In genomic region chr16:11743308-11744074, GRCh38 we compare ENCODE assay signal across 8 cellular contexts. TPM values are rescaled to one million over a fixed set of nuclear protein-coding genes. Genes with fewer than 3 reads are reported as not detected.
DNase-seq lines count a peak whose midpoint lies in the region; ATAC-seq and TF ChIP-seq lines count a peak whose summit lies in the region.

No MANE protein-coding gene starts in this region.

- H3K4me3 Mint-ChIP-seq in CD4-positive, alpha-beta T cell = peak overlapping the region; percentile 95
- peak overlapping the region; percentile 90 for H3K4me3 Mint-ChIP-seq in type B pancreatic cell

- CTCF ChIA-PET in CD4-positive, alpha-beta T cell (lab: Charles Lee) = interaction anchor here (1.3 to 2.7 kb wide), 2 partner anchors 47 to 53 kb away, joined by 3 to 26 read pairs; partner anchors contain the start of gene ZC3H7A
- CTCF ChIA-PET in HEK293T (lab: Yijun Ruan, JAX) = interaction anchor here (0.6 to 1.2 kb wide), 4 partner anchors 11 to 352 kb away, joined by 3 to 11 read pairs (median 4); partner anchors contain the start of gene ZC3H7A

- no peaks in the 10 kb centered on the region for H3K36me3 ChIP-seq in mucosa of rectum (ENCODE audit: control insufficient read depth in 2 of 2, insufficient read depth in 2 of 2, low read length in 2 of 2)

- no peak for ATAC-seq in CD4-positive, alpha-beta T cell (ENCODE audit: poor library complexity)
- no peak for ATAC-seq in HG03139 (IDR thresholded peaks at IDR 0.05; ENCODE audit: unreplicated experiment)

- no peaks in the 10 kb centered on the region for H3K27me3 Mint-ChIP-seq in CD4-positive, alpha-beta T cell
- H3K27me3 Mint-ChIP-seq in type B pancreatic cell = no peaks in the 10 kb centered on the region

- intact Hi-C loops in CD4-positive, alpha-beta T cell (cut with DNase I, micrococcal nuclease) = loop anchor here in 1 of 2 experiments (2.0 to 5.0 kb wide), 5 partner anchors 76 to 801 kb away; partner anchors contain the start of genes CLEC16A, DEXI, RSL1D1 and SNN

- H3K4me1 ChIP-seq in mucosa of rectum (ENCODE audit: control insufficient read depth in 2 of 2, insufficient read depth in 2 of 2, low read length in 2 of 2) = peaks cover 29 to 38% of the 10 kb centered on the region in 2 donors

- peak in 6 of 10 experiments; percentile 5 to 22 (median 8) for DNase-seq in CD4-positive, alpha-beta T cell
- DNase-seq in HEK293T (ENCODE audit: extremely low spot score) = peak; percentile 14
- DNase-seq in T-helper 1 cell = peak in 4 of 5 donors; percentile 8 to 53 (median 14)
- peak; percentile 5 for DNase-seq in effector CD4-positive, alpha-beta T cell
- no peak for DNase-seq in type B pancreatic cell (ENCODE audit: extremely low spot score, unreplicated experiment)
- DNase-seq in NCI-H526 treated with DMSO at 0.1 percent for 48 hours (lab: John Stamatoyannopoulos, UW) = no peak

- peaks cover 34% of the 10 kb centered on the region for H3K36me3 Mint-ChIP-seq in CD4-positive, alpha-beta T cell (ENCODE audit: low read depth)
- H3K36me3 Mint-ChIP-seq in type B pancreatic cell = peaks cover 9% of the 10 kb centered on the region

- H3K27ac Mint-ChIP-seq in CD4-positive, alpha-beta T cell = peak overlapping the region; percentile 99
- peak overlapping the region; percentile 95 for H3K27ac Mint-ChIP-seq in type B pancreatic cell

- H3K9ac ChIP-seq in mucosa of rectum (ENCODE audit: low read depth in 1 of 2, low read length in 2 of 2) = peak overlapping the region; percentile 88

- no peaks in the 10 kb centered on the region for H3K9me3 Mint-ChIP-seq in CD4-positive, alpha-beta T cell
- H3K9me3 Mint-ChIP-seq in type B pancreatic cell = no peaks in the 10 kb centered on the region

- POLR2A ChIA-PET in CD4-positive, alpha-beta T cell (lab: Charles Lee) = interaction anchor here (0.6 to 5.7 kb wide), 32 partner anchors 8 to 801 kb away, joined by 3 to 168 read pairs (median 6); partner anchors contain the start of genes CLEC16A, DEXI, GSPT1 and LITAF
- POLR2A ChIA-PET in HEK293T (lab: Yijun Ruan, JAX) = interaction anchor here (0.6 to 3.2 kb wide), 13 partner anchors 8 to 340 kb away, joined by 3 to 24 read pairs (median 3); partner anchors contain the start of gene ZC3H7A

- no peaks in the 10 kb centered on the region for H3K9me3 ChIP-seq in CD4-positive, alpha-beta T cell (ENCODE audit: control insufficient read depth, low read length)
- no peaks in the 10 kb centered on the region for H3K9me3 ChIP-seq in mucosa of rectum (ENCODE audit: control insufficient read depth in 2 of 2, low read length in 2 of 2)

- H3K4me1 Mint-ChIP-seq in CD4-positive, alpha-beta T cell (ENCODE audit: low read depth) = peaks cover 55% of the 10 kb centered on the region
- peaks cover 29% of the 10 kb centered on the region for H3K4me1 Mint-ChIP-seq in type B pancreatic cell (ENCODE audit: unreplicated experiment)

- peak overlapping the region; percentile 86 for H3K27ac ChIP-seq in CD4-positive, alpha-beta T cell (ENCODE audit: low read depth, low read length)
- peak overlapping the region; percentile 98 for H3K27ac ChIP-seq in mucosa of rectum (ENCODE audit: low read depth in 2 of 2, low read length in 2 of 2)

- H3K4me3 ChIP-seq in mucosa of rectum (ENCODE audit: low read length in 2 of 2) = peak overlapping the region; percentile 65 to 76

- no peak for TF ChIP-seq CTCF in CD4-positive, alpha-beta T cell (IDR thresholded peaks at IDR 0.05)
- no peak for TF ChIP-seq CTCF in type B pancreatic cell (conservative IDR thresholded peaks at IDR 0.05)

- no peaks in the 10 kb centered on the region for H3K27me3 ChIP-seq in CD4-positive, alpha-beta T cell (ENCODE audit: control insufficient read depth, insufficient read depth, low read length)
- no peaks in the 10 kb centered on the region for H3K27me3 ChIP-seq in mucosa of rectum (ENCODE audit: control insufficient read depth in 2 of 2, insufficient read depth in 2 of 2, low read length in 2 of 2)

TF ChIP-seq in HEK293T, 16 proteins besides CTCF, POLR2A, EP300 and RAD21:
- TF ChIP-seq FOXA1 (IDR thresholded peaks at IDR 0.05) (no peak), ELF4 (IDR thresholded peaks at IDR 0.05) (no peak), ZNF384 (IDR thresholded peaks at IDR 0.05) (no peak; the same call in 1 of the 2 replicates), TARDBP (IDR thresholded peaks at IDR 0.05) (no peak), L3MBTL2 (conservative IDR thresholded peaks at IDR 0.05) (peak; percentile 62; the same call in 1 of the 2 replicates), ARNT (IDR thresholded peaks at IDR 0.05) (no peak)
TF ChIP-seq in HEK293T: peak in this region for 1.

RNA-seq across cellular contexts. Expression of gene TXNDC11, which starts 0.8 kb away (rescaled TPM):
- 100 to 1,000 TPM; 111 to 112 TPM for total RNA-seq in CD4-positive, alpha-beta T cell
- total RNA-seq in type B pancreatic cell (ENCODE audit: low replicate concordance) = 26.7 and 39.0 TPM in 2 replicates

RNA-seq across cellular contexts. Expression of gene ZC3H7A, which starts 53.6 kb away (rescaled TPM):
- 100 to 1,000 TPM; 131 to 143 TPM for total RNA-seq in CD4-positive, alpha-beta T cell
- 43.3 and 67.5 TPM in 2 replicates for total RNA-seq in type B pancreatic cell (ENCODE audit: low replicate concordance)

Comparison
In these comparisons a context has a peak if more than half of its experiments do, and no peak if none do; other contexts are left out.
1. DNase-seq: peak in CD4-positive, alpha-beta T cell (6 of 10), HEK293T (single experiment), T-helper 1 cell (4 of 5) and effector CD4-positive, alpha-beta T cell (single experiment); none in type B pancreatic cell (single experiment) and NCI-H526 treated with DMSO at 0.1 percent for 48 hours (single experiment).